In the genomic region with DNA sequence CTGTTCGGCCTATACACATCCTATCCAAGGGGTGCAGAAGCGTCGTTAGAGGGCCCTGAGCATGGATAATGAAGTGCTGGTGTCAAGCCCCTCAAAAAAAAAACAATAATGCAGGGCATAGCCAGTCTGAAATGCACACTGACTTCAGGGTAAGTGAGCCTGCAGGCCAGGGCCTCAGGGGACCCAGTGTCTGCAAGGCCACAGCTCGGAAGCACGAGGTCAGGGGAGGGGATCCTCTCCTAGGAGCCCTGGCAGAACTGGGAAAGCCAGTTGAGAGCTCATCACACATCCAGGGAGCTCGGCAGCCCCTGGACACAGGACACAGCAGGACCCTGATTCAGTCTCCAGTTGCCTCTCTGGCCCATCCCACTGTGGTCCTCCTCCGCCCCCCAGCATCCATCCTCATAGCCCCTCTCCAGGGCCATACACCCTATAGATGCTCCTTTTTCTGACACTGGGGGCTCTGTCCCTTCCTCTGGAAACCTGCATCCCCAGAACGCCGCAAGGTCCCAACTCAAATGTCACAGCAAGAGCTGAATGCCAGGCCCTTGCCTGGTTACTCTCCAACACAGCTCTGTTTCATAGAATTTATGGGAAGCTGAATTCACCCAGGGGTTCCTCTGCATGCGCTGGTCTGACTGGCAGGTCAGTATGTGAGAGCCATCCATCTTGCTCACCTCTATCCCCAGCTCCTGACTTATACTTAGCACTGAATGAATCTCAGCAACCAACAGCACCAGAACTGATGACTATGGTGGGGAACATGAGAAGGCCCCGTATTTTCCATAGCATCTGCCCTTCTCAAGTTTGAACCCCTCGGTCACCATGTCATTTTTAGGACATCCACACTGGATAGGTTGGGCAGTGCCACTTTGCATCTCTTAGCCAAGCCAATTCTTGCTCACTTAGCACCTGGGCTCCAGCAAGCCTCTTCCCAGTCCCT, we compare ENCODE assay signal across 33 cellular contexts.
"Had no signal": no experiment of that assay in that cellular context is flagged by ENCODE, and none has a peak within 500 bp of the region (broad histone marks: within the 10 kb centered on the region; RNA-seq: fewer than 3 reads in every experiment).

No MANE protein-coding gene starts in this region.

- H3K9me3 ChIP-seq: ascending aorta, gastroesophageal sphincter had no signal

- ATAC-seq: activated CD4-positive, CD25-positive, alpha-beta regulatory T cell treated with anti-CD3 and anti-CD28 coated beads, Interleukin-2, amount 50 U/mL, for 24 hours; activated CD8-positive, alpha-beta memory T cell treated with anti-CD3 and anti-CD28 coated beads, Interleukin-2, amount 10 ng/mL, durations not matched to agents 7 days and 5 days; activated CD8-positive, alpha-beta T cell treated with anti-CD3 and anti-CD28 coated beads, Interleukin-2, amount 10 ng/mL, durations not matched to agents 7 days and 5 days; activated naive CD4-positive, alpha-beta T cell treated with anti-CD3 and anti-CD28 coated beads, Interleukin-2, amount 50 U/mL, for 72 hours; activated T-cell treated with anti-CD3 and anti-CD28 coated beads, Interleukin-2, amount 50 U/mL, for 72 hours; esophagus mucosa; gastroesophageal sphincter; T-helper 17 cell had no signal

- H3K27ac ChIP-seq: ascending aorta, brain microvascular endothelial cell, coronary artery, dorsolateral prefrontal cortex, gastroesophageal sphincter, WERI-Rb-1 had no signal

- H3K4me3 Mint-ChIP-seq: activated B cell treated with CpG ODN at 0.5 μM for 24 hours; activated CD4-positive, alpha-beta memory T cell treated with anti-CD3 and anti-CD28 coated beads for 36 hours; activated CD8-positive, alpha-beta memory T cell treated with anti-CD3 and anti-CD28 coated beads, Interleukin-2, amount 10 ng/mL, durations not matched to agents 7 days and 5 days; activated CD8-positive, alpha-beta T cell treated with anti-CD3 and anti-CD28 coated beads, Interleukin-2, amount 10 ng/mL, durations not matched to agents 7 days and 5 days; activated naive CD4-positive, alpha-beta T cell treated with anti-CD3 and anti-CD28 coated beads, Interleukin-2, amount 10 ng/mL, durations not matched to agents 7 days and 5 days; activated naive CD8-positive, alpha-beta T cell treated with anti-CD3 and anti-CD28 coated beads, Interleukin-2, amount 10 ng/mL, durations not matched to agents 7 days and 5 days; activated T-cell treated with anti-CD3 and anti-CD28 coated beads, Interleukin-2, amount 50 U/mL, for 24 hours; activated T-cell treated with anti-CD3 and anti-CD28 coated beads, Interleukin-2, amount 50 U/mL, for 72 hours; central memory CD8-positive, alpha-beta T cell; dendritic cell treated with granulocyte-macrophage colony-stimulating factor and Interleukin-4, amounts not matched to agents 40 ng/mL and 50 ng/mL, for 4 days; endodermal cell; T-helper 17 cell; T-helper 2 cell treated with Interferon-gamma antibody and Interleukin-4, amounts not matched to agents 5 μg/mL and 100 μg/mL, for 36 hours had no signal

- H3K9me3 Mint-ChIP-seq: activated B cell treated with CpG ODN at 0.5 μM for 24 hours, endodermal cell had no signal

- H3K27me3 ChIP-seq: ascending aorta, brain microvascular endothelial cell, dorsolateral prefrontal cortex, gastroesophageal sphincter had no signal

- H3K36me3 ChIP-seq: ascending aorta, brain microvascular endothelial cell, gastroesophageal sphincter, WERI-Rb-1 had no signal

- H3K4me3 ChIP-seq: ascending aorta, coronary artery, dorsolateral prefrontal cortex, gastroesophageal sphincter had no signal

- H3K4me1 ChIP-seq: ascending aorta, gastroesophageal sphincter had no signal

- H3K27ac Mint-ChIP-seq: activated B cell treated with CpG ODN at 0.5 μM for 24 hours; activated CD4-positive, alpha-beta memory T cell treated with anti-CD3 and anti-CD28 coated beads for 36 hours; activated CD8-positive, alpha-beta memory T cell treated with anti-CD3 and anti-CD28 coated beads, Interleukin-2, amount 10 ng/mL, durations not matched to agents 7 days and 5 days; activated CD8-positive, alpha-beta T cell treated with anti-CD3 and anti-CD28 coated beads, Interleukin-2, amount 10 ng/mL, durations not matched to agents 7 days and 5 days; activated naive CD4-positive, alpha-beta T cell treated with anti-CD3 and anti-CD28 coated beads, Interleukin-2, amount 10 ng/mL, durations not matched to agents 7 days and 5 days; activated naive CD8-positive, alpha-beta T cell treated with anti-CD3 and anti-CD28 coated beads, Interleukin-2, amount 10 ng/mL, durations not matched to agents 7 days and 5 days; activated T-cell treated with anti-CD3 and anti-CD28 coated beads, Interleukin-2, amount 50 U/mL, for 24 hours; activated T-cell treated with anti-CD3 and anti-CD28 coated beads, Interleukin-2, amount 50 U/mL, for 72 hours; dendritic cell treated with granulocyte-macrophage colony-stimulating factor and Interleukin-4, amounts not matched to agents 40 ng/mL and 50 ng/mL, for 4 days; endodermal cell; T-helper 17 cell; T-helper 2 cell treated with Interferon-gamma antibody and Interleukin-4, amounts not matched to agents 5 μg/mL and 100 μg/mL, for 36 hours had no signal

- H3K27me3 Mint-ChIP-seq: activated B cell treated with CpG ODN at 0.5 μM for 24 hours; activated CD4-positive, alpha-beta memory T cell treated with anti-CD3 and anti-CD28 coated beads for 36 hours; activated CD8-positive, alpha-beta memory T cell treated with anti-CD3 and anti-CD28 coated beads, Interleukin-2, amount 10 ng/mL, durations not matched to agents 7 days and 5 days; activated naive CD4-positive, alpha-beta T cell treated with anti-CD3 and anti-CD28 coated beads, Interleukin-2, amount 10 ng/mL, durations not matched to agents 7 days and 5 days; activated naive CD8-positive, alpha-beta T cell treated with anti-CD3 and anti-CD28 coated beads, Interleukin-2, amount 10 ng/mL, durations not matched to agents 7 days and 5 days; activated T-cell treated with anti-CD3 and anti-CD28 coated beads, Interleukin-2, amount 50 U/mL, for 24 hours; central memory CD8-positive, alpha-beta T cell; dendritic cell treated with granulocyte-macrophage colony-stimulating factor and Interleukin-4, amounts not matched to agents 40 ng/mL and 50 ng/mL, for 4 days; T-helper 17 cell had no signal

- DNase-seq: activated B cell treated with CpG ODN at 0.5 μM for 24 hours; activated CD4-positive, alpha-beta memory T cell treated with anti-CD3 and anti-CD28 coated beads for 36 hours; activated CD4-positive, alpha-beta T cell treated with anti-CD3 and anti-CD28 coated beads for 48 hours; activated CD4-positive, alpha-beta T cell treated with anti-CD3 and anti-CD28 coated beads, Interleukin-2, amount 50 U/mL, for 1 hour; activated CD8-positive, alpha-beta memory T cell treated with anti-CD3 and anti-CD28 coated beads, Interleukin-2, amount 10 ng/mL, durations not matched to agents 7 days and 5 days; activated CD8-positive, alpha-beta memory T cell treated with anti-CD3 and anti-CD28 coated beads, Interleukin-2, amount 50 U/mL, for 4 hours; activated CD8-positive, alpha-beta T cell treated with anti-CD3 and anti-CD28 coated beads, Interleukin-2, amount 10 ng/mL, durations not matched to agents 7 days and 5 days; activated gamma-delta T cell; activated naive CD4-positive, alpha-beta T cell; activated naive CD4-positive, alpha-beta T cell treated with anti-CD3 and anti-CD28 coated beads, Interleukin-2, amount 10 ng/mL, durations not matched to agents 7 days and 5 days; activated naive CD8-positive, alpha-beta T cell treated with anti-CD3 and anti-CD28 coated beads, Interleukin-2, amount 10 ng/mL, durations not matched to agents 7 days and 5 days; activated T-cell treated with anti-CD3 and anti-CD28 coated beads for 4 hours; activated T-cell treated with anti-CD3 and anti-CD28 coated beads, Interleukin-2, amount 50 U/mL, for 24 hours; activated T-cell treated with anti-CD3 and anti-CD28 coated beads, Interleukin-2, amount 50 U/mL, for 72 hours; brain microvascular endothelial cell; dorsolateral prefrontal cortex; effector memory CD4-positive, alpha-beta T cell; endodermal cell; foreskin melanocyte; head of caudate nucleus; T-helper 1 cell; T-helper 17 cell; T1000; WERI-Rb-1 had no signal

- H3K4me1 Mint-ChIP-seq: activated B cell treated with CpG ODN at 0.5 μM for 24 hours; activated CD8-positive, alpha-beta memory T cell treated with anti-CD3 and anti-CD28 coated beads, Interleukin-2, amount 10 ng/mL, durations not matched to agents 7 days and 5 days; activated naive CD4-positive, alpha-beta T cell treated with anti-CD3 and anti-CD28 coated beads, Interleukin-2, amount 10 ng/mL, durations not matched to agents 7 days and 5 days; activated naive CD8-positive, alpha-beta T cell treated with anti-CD3 and anti-CD28 coated beads, Interleukin-2, amount 10 ng/mL, durations not matched to agents 7 days and 5 days; central memory CD8-positive, alpha-beta T cell; T-helper 17 cell had no signal
